ENCODE assay signal across 8 cellular contexts in the genomic region with DNA sequence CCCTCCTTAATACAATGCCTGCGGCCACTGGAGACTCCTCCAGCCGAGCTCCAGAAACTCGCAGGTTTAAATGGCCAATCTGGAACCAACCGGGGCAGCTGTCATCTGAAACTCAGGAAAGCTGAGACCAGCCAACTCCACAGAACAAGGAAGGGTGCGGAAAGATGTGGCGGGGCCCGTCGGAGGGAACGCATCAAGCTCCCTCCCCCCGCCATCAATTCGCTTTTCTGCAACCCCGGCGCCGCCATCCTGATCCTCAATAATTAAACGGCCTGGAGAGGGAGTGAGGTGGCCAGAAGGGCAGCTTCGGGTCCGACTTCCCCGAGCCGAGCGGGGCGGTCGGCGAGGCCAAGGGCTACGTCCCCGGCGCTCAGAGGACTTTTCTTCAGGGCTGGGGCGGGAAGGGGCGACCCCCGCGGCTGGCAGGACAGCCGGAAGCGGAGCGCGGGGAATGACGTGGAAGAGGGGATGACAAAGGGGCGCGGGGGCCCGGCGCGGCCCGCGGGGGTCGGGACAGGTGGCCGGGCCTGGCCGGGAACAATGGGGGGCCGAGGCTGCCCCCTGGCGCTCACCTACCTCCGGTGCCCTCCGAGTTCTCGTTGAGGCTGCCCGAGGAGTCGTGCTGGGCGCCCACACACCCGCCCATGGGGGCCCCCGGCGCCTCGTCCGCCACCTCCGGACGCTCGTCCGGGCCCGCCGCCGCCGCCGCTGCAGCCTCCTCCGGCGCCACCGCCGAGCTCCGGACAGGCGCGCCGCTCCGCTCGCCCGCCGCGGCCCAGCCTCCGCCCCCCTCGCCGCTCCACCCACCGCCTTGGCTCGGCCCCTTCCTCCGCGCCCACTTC.
DNase-seq lines count a peak whose midpoint lies in the region; ATAC-seq and TF ChIP-seq lines count a peak whose summit lies in the region.

A gene with protein sequence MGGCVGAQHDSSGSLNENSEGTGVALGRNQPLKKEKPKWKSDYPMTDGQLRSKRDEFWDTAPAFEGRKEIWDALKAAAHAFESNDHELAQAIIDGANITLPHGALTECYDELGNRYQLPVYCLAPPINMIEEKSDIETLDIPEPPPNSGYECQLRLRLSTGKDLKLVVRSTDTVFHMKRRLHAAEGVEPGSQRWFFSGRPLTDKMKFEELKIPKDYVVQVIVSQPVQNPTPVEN (minus strand): TSS at position 745 of the 842 bp plus-strand sequence. CDS start 99 bp downstream, at position 646.

- H3K27me3 Mint-ChIP-seq in activated naive CD4-positive, alpha-beta T cell treated with anti-CD3 and anti-CD28 coated beads, Interleukin-2, amount 10 ng/mL, durations not matched to agents 7 days and 5 days: peaks cover 29% of the 10 kb centered on the region

- peak within 1 kb of the TSS; percentile 78 for H3K27ac Mint-ChIP-seq in activated naive CD4-positive, alpha-beta T cell treated with anti-CD3 and anti-CD28 coated beads, Interleukin-2, amount 10 ng/mL, durations not matched to agents 7 days and 5 days

- H3K36me3 Mint-ChIP-seq in activated naive CD4-positive, alpha-beta T cell treated with anti-CD3 and anti-CD28 coated beads, Interleukin-2, amount 10 ng/mL, durations not matched to agents 7 days and 5 days: no peaks in the 10 kb centered on the region

- no peaks in the 10 kb centered on the region for H3K9me3 ChIP-seq in HUES6 (ENCODE audit: control insufficient read depth, insufficient read depth, low read depth, low read length)
- H3K9me3 ChIP-seq in RWPE2 (ENCODE audit: severe bottlenecking): no peaks in the 10 kb centered on the region

- peaks cover 25% of the 10 kb centered on the region for H3K4me1 Mint-ChIP-seq in activated naive CD4-positive, alpha-beta T cell treated with anti-CD3 and anti-CD28 coated beads, Interleukin-2, amount 10 ng/mL, durations not matched to agents 7 days and 5 days

- peak; percentile 93 for DNase-seq in DMS53 (lab: John Stamatoyannopoulos, UW)
- peak; percentile 88 for DNase-seq in RWPE2 (ENCODE audit: low spot score)
- peak; percentile 84 for DNase-seq in activated naive CD4-positive, alpha-beta T cell treated with anti-CD3 and anti-CD28 coated beads, Interleukin-2, amount 10 ng/mL, durations not matched to agents 7 days and 5 days
- DNase-seq in germinal center (ENCODE audit: low spot score): peak; percentile 91
- DNase-seq in nucleus accumbens (lab: John Stamatoyannopoulos, UW): peak in 46 of 56 donors; percentile 27 to 85 (median 65)
- peak; percentile 64 for DNase-seq in superior temporal gyrus (ENCODE audit: extremely low spot score)

- ATAC-seq in GM21447 (IDR thresholded peaks at IDR 0.05; ENCODE audit: unreplicated experiment) (peak; percentile 87), RWPE2 (ENCODE audit: low read depth) (peak; percentile 78)

- no peaks in the 10 kb centered on the region for H3K27me3 ChIP-seq in HUES6 (ENCODE audit: control insufficient read depth, insufficient read depth, low read length)
- H3K27me3 ChIP-seq in RWPE2 (ENCODE audit: insufficient read depth, poor library complexity, severe bottlenecking): no peaks in the 10 kb centered on the region

- peak within 1 kb of the TSS; percentile 86 for H3K9ac ChIP-seq in HUES6 (ENCODE audit: low read length)

- H3K4me1 ChIP-seq in HUES6 (ENCODE audit: control insufficient read depth, insufficient read depth, low read length) (peaks cover 24% of the 10 kb centered on the region), RWPE2 (ENCODE audit: insufficient read depth, poor library complexity, severe bottlenecking) (peaks cover 15% of the 10 kb centered on the region)

- H3K4me3 Mint-ChIP-seq in activated naive CD4-positive, alpha-beta T cell treated with anti-CD3 and anti-CD28 coated beads, Interleukin-2, amount 10 ng/mL, durations not matched to agents 7 days and 5 days: peak within 1 kb of the TSS; percentile 89

- peak; percentile 82 for TF ChIP-seq CTCF in RWPE2 (IDR thresholded peaks at IDR 0.05; ENCODE audit: poor library complexity, severe bottlenecking)

- no peaks in the 10 kb centered on the region for H3K9me3 Mint-ChIP-seq in activated naive CD4-positive, alpha-beta T cell treated with anti-CD3 and anti-CD28 coated beads, Interleukin-2, amount 10 ng/mL, durations not matched to agents 7 days and 5 days

- CTCF ChIA-PET in activated naive CD4-positive, alpha-beta T cell treated with anti-CD3 and anti-CD28 coated beads, Interleukin-2, amount 10 ng/mL, durations not matched to agents 7 days and 5 days (lab: Charles Lee): interaction anchor here (0.6 to 1.8 kb wide), 11 partner anchors 10 to 373 kb away, joined by 3 to 5 read pairs (median 3); a partner anchor contains a TSS

- H3K27ac ChIP-seq in HUES6 (ENCODE audit: low read depth, low read length) (peak within 1 kb of the TSS; percentile 94), RWPE2 (ENCODE audit: poor library complexity, severe bottlenecking) (peak within 1 kb of the TSS; percentile 71)

- H3K36me3 ChIP-seq in HUES6 (ENCODE audit: control insufficient read depth, insufficient read depth, low read length): 0 out of 2 replicates have a peak, but pooled peaks cover 3% of the 10 kb centered on the region
- peaks cover 6% of the 10 kb centered on the region; the same call in 1 of the 2 replicates for H3K36me3 ChIP-seq in RWPE2 (ENCODE audit: low read depth)

- H3K4me3 ChIP-seq in HUES6 (ENCODE audit: low read depth, low read length): peak within 1 kb of the TSS; percentile 91
- H3K4me3 ChIP-seq in RWPE2 (ENCODE audit: severe bottlenecking): peak within 1 kb of the TSS; percentile 97

Comparison
In these comparisons a context has a peak if more than half of its experiments do, and no peak if none do; other contexts are left out.
1. Peak in every context shown above with its lines: DNase-seq, ATAC-seq, H3K4me3 ChIP-seq and H3K27ac ChIP-seq.